Comparison of ENCODE assay signal across 30 cellular contexts in genomic region chr1:69499203-69499803, GRCh38.
"Had no signal": no experiment of that assay in that cellular context is flagged by ENCODE, and none has a peak within 500 bp of the region (broad histone marks: within the 10 kb centered on the region; RNA-seq: fewer than 3 reads in every experiment).

No MANE protein-coding gene starts in this region.

- H3K27ac ChIP-seq: body of pancreas, cardiac muscle cell, colonic mucosa, gastrocnemius medialis, left lung, lower lobe of right lung, neutrophil, skin epidermis, thyroid gland had no signal

- H3K27me3 ChIP-seq: body of pancreas, cardiac muscle cell, colonic mucosa, gastrocnemius medialis, left lung, neutrophil, thyroid gland had no signal

- H3K9me3 ChIP-seq: body of pancreas, colonic mucosa, gastrocnemius medialis, left lung, lower lobe of right lung, neutrophil, thyroid gland had no signal

- H3K4me3 ChIP-seq: body of pancreas, cardiac muscle cell, colonic mucosa, gastrocnemius medialis, left lung, lower lobe of right lung, skin epidermis, thyroid gland had no signal

- ATAC-seq: activated naive CD8-positive, alpha-beta T cell treated with anti-CD3 and anti-CD28 coated beads, Interleukin-2, amount 50 U/mL, for 24 hours; body of pancreas; gastrocnemius medialis; left lung; lower lobe of right lung; naive thymus-derived CD8-positive, alpha-beta T cell; sciatic nerve; stimulated activated memory B cell treated with anti-CD40 and anti-IgM and Interleukin-4, amounts not matched to agents 10 μg/mL and 1 μg/mL and 100 μg/mL, for 72 hours; stimulated activated naive CD8-positive, alpha-beta T cell treated with anti-CD3 and anti-CD28 coated beads, Interleukin-15, amount 100 ng/mL, for 72 hours had no signal

- DNase-seq: activated CD4-positive, alpha-beta memory T cell treated with anti-CD3 and anti-CD28 coated beads for 36 hours; activated CD4-positive, alpha-beta T cell treated with anti-CD3 and anti-CD28 coated beads, Interleukin-2, amount 10 ng/mL, durations not matched to agents 24 days and 14 days; activated CD4-positive, CD25-positive, alpha-beta regulatory T cell treated with anti-CD3 and anti-CD28 coated beads, Interleukin-2, amount 50 U/mL, for 72 hours; activated CD8-positive, alpha-beta memory T cell treated with anti-CD3 and anti-CD28 coated beads, Interleukin-2, amount 50 U/mL, for 4 hours; activated gamma-delta T cell; activated naive CD4-positive, alpha-beta T cell treated with anti-CD3 and anti-CD28 coated beads, Interleukin-2, amount 50 U/mL, for 16 hours; activated naive CD8-positive, alpha-beta T cell treated with anti-CD3 and anti-CD28 coated beads, Interleukin-2, amount 50 U/mL, for 24 hours; activated T-cell treated with anti-CD3 and anti-CD28 coated beads, Interleukin-2, amount 50 U/mL, for 1 hour; amygdala; body of pancreas; cerebellar nuclear complex; colonic mucosa; effector CD8-positive, alpha-beta T cell; gastrocnemius medialis; glutamatergic neuron; left lung; lower lobe of right lung; mesenchymal stem cell; naive thymus-derived CD8-positive, alpha-beta T cell; stimulated activated CD4-positive, alpha-beta T cell treated with anti-CD3 and anti-CD28 coated beads, Interleukin-4, amount 100 ng/mL, for 4 hours; stimulated activated CD8-positive, alpha-beta memory T cell treated with anti-CD3 and anti-CD28 coated beads, Interleukin-4, amount 100 ng/mL, for 48 hours; stimulated activated naive CD8-positive, alpha-beta T cell treated with anti-CD3 and anti-CD28 coated beads, Interleukin-15, amount 100 ng/mL, for 72 hours; substantia nigra; T-helper 1 cell; thyroid gland had no signal

- H3K4me1 ChIP-seq: body of pancreas, colonic mucosa, gastrocnemius medialis, left lung, lower lobe of right lung, thyroid gland had no signal

- H3K36me3 ChIP-seq: cardiac muscle cell, colonic mucosa, gastrocnemius medialis, left lung, lower lobe of right lung, neutrophil, thyroid gland had no signal
